In the genomic region with DNA sequence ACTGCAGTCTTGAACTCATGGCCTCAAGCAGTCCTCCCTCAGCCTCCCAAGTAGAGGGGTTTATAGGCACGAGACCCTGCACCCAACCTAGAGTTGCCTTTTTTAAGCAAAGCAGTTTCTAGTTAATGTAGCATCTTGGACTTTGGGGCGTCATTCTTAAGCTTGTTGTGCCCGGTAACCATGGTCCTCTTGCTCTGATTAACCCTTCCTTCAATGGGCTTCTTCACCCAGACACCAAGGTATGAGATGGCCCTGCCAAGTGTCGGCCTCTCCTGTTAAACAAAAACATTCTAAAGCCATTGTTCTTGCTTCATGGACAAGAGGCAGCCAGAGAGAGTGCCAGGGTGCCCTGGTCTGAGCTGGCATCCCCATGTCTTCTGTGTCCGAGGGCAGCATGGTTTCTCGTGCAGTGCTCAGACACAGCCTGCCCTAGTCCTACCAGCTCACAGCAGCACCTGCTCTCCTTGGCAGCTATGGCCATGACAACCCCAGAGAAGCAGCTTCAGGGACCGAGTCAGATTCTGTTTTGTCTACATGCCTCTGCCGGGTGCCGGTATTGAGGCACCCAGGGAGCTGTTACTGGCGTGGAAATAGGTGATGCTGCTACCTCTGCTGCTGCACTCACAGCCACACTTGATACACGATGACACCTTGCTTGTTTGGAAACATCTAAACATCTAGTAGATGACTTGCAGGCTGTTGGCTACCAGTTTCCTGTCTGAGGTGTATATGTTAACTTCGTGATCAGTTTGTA, we compare ENCODE assay signal across 1 cellular context.
TF ChIP-seq lines count a peak whose summit lies in the region.

No MANE protein-coding gene starts in this region.

TF ChIP-seq in GM12878, 131 proteins besides CTCF, POLR2A, EP300 and RAD21:
- TF ChIP-seq CEBPB (IDR thresholded peaks at IDR 0.05; ENCODE audit: borderline replicate concordance in 1 of 2, low read depth in 2 of 2, low read length in 2 of 2) (no peak), SMAD5 (IDR thresholded peaks at IDR 0.05; ENCODE audit: low read depth) (peak; percentile 26; the same call in 1 of the 2 replicates), POLR2AphosphoS2 (IDR thresholded peaks at IDR 0.05; ENCODE audit: low read depth, low read length) (peak; percentile 74), POLR2AphosphoS5 (IDR thresholded peaks at IDR 0.05; ENCODE audit: low read length) (0 out of 2 replicates have a peak, but pooled peaks have one; percentile 68), CREB1 (IDR thresholded peaks at IDR 0.05; ENCODE audit: low read depth) (0 out of 2 replicates have a peak, but pooled peaks have one; percentile 5), TBL1XR1 (IDR thresholded peaks at IDR 0.05; ENCODE audit: low read depth, low read length) (0 out of 2 replicates have a peak, but pooled peaks have one; percentile 25), BACH1 (IDR thresholded peaks at IDR 0.05; ENCODE audit: borderline replicate concordance) (0 out of 2 replicates have a peak, but pooled peaks have one; percentile 18), TAF1 (IDR thresholded peaks at IDR 0.05; ENCODE audit: borderline replicate concordance, low read depth, low read length) (no peak)
TF ChIP-seq in GM12878: peak in this region for 6.
